ENCODE assay signal across 14 cellular contexts in genomic region chr2:205889073-205889472, GRCh38.
DNase-seq lines count a peak whose midpoint lies in the region; ATAC-seq, FAIRE-seq and TF ChIP-seq lines count a peak whose summit lies in the region.
"Had no signal": no experiment of that assay in that cellular context is flagged by ENCODE, and none has a peak within 500 bp of the region (broad histone marks: within the 10 kb centered on the region; RNA-seq: fewer than 3 reads in every experiment).

No MANE protein-coding gene starts in this region.

- ATAC-seq in foreskin keratinocyte (peak; percentile 98), HG02798 (IDR thresholded peaks at IDR 0.05; ENCODE audit: poor library complexity, unreplicated experiment) (no peak)
- ATAC-seq: activated T-helper 17 cell treated with anti-CD3 and anti-CD28 coated beads, Interleukin-2, amount 50 U/mL, for 72 hours had no signal

- H3K36me3 ChIP-seq in cardiac muscle cell = no peaks in the 10 kb centered on the region
- no peaks in the 10 kb centered on the region for H3K36me3 ChIP-seq in left ventricle myocardium inferior
- H3K36me3 ChIP-seq in BE2C = no peaks in the 10 kb centered on the region
- H3K36me3 ChIP-seq: stomach had no signal

- DNase-seq in cardiac muscle cell (ENCODE audit: low read depth in 1 of 2, low spot score in 1 of 2) (peak; percentile 14 to 41), left ventricle myocardium inferior (no peak), RPMI7951 (ENCODE audit: low read depth) (peak; percentile 20), foreskin keratinocyte (peak; percentile 98 to 99), urothelium cell line (ENCODE audit: low spot score) (peak; percentile 42), MV-4-11 (lab: John Stamatoyannopoulos, UW) (no peak), BE2C (no peak)
- DNase-seq: H9; NCI-H1694; NK-92 treated with Interleukin-12 subunit alpha and Interleukin-12 subunit beta, amount 100 ng/mL, for 24 hours; stomach had no signal

- H3K27me3 ChIP-seq in cardiac muscle cell = no peaks in the 10 kb centered on the region
- peaks cover 21% of the 10 kb centered on the region for H3K27me3 ChIP-seq in left ventricle myocardium inferior (ENCODE audit: low read depth)
- no peaks in the 10 kb centered on the region for H3K27me3 ChIP-seq in foreskin keratinocyte
- no peaks in the 10 kb centered on the region for H3K27me3 ChIP-seq in BE2C
- H3K27me3 ChIP-seq: stomach had no signal

- H3K27ac ChIP-seq in cardiac muscle cell (no peak overlapping the region), left ventricle myocardium inferior (replicated peaks) (no peak overlapping the region), foreskin keratinocyte (peak overlapping the region; percentile 59)
- H3K27ac ChIP-seq: stomach had no signal

- H3K4me1 ChIP-seq in cardiac muscle cell (ENCODE audit: low read depth) = no peaks in the 10 kb centered on the region
- H3K4me1 ChIP-seq in left ventricle myocardium inferior = no peaks in the 10 kb centered on the region
- peaks cover 15% of the 10 kb centered on the region for H3K4me1 ChIP-seq in foreskin keratinocyte
- no peaks in the 10 kb centered on the region for H3K4me1 ChIP-seq in BE2C

- no peak overlapping the region for H3K4me3 ChIP-seq in cardiac muscle cell
- H3K4me3 ChIP-seq in left ventricle myocardium inferior = no peak overlapping the region
- H3K4me3 ChIP-seq in BE2C (ENCODE audit: low read depth, low read length) = no peak overlapping the region
- H3K4me3 ChIP-seq: smooth muscle cell, stomach had no signal

- TF ChIP-seq CTCF in cardiac muscle cell (IDR thresholded peaks at IDR 0.05; ENCODE audit: low read depth, low read length) = no peak
- no peak for TF ChIP-seq CTCF in left ventricle myocardium inferior (IDR thresholded peaks at IDR 0.05; ENCODE audit: borderline replicate concordance)
- TF ChIP-seq CTCF in foreskin keratinocyte (conservative IDR thresholded peaks at IDR 0.05) = no peak
- TF ChIP-seq CTCF in BE2C (IDR thresholded peaks at IDR 0.05; ENCODE audit: low read depth, low read length) = no peak

- H3K9me3 ChIP-seq in cardiac muscle cell (ENCODE audit: low read depth) (no peaks in the 10 kb centered on the region), left ventricle myocardium inferior (replicated peaks) (no peaks in the 10 kb centered on the region), BE2C (no peaks in the 10 kb centered on the region)
- H3K9me3 ChIP-seq: stomach had no signal

- intact Hi-C loops in left ventricle myocardium inferior (cut with micrococcal nuclease) = no loop called here

- no peak for FAIRE-seq in urothelium cell line (lab: Jason Lieb, UNC)

Comparison
In these comparisons a context has a peak if more than half of its experiments do, and no peak if none do; other contexts are left out.
1. DNase-seq: peak in cardiac muscle cell (2 of 2), RPMI7951 (single experiment), foreskin keratinocyte (2 of 2) and urothelium cell line (single experiment); none in left ventricle myocardium inferior (single experiment), MV-4-11 (single experiment) and BE2C (single experiment).